ENCODE assay signal across 8 cellular contexts in the genomic region with DNA sequence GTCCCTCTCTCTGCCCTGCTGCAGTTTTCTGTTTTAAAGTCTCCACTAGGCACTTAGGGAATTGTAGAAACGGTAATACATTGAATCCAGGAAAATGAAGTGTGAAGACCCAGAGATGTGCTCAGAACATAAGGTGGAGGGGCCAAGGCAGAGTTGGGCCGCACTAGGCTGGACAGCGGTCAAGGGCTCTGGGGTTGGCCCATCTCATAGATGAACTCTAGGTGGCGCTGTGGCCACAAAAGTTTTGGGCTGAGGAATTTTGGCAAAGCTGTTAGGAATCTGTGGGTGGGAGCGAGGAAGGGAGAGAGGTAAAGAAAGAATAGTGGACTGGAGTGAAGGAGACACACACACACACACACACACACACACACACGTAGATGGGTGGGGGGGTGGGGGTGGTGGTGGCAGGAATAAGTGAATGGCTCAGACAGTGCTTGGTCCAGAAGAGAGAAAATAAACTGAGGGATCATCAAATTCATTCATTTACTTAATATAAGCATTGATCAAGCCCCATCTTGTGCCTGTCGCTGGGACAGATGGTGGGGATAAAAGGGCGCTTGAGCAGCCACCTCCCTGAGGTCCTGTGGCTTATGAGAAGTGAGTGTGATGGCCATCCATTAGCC.
DNase-seq lines count a peak whose midpoint lies in the region; ATAC-seq and TF ChIP-seq lines count a peak whose summit lies in the region.

No MANE protein-coding gene starts in this region.

- ATAC-seq in HG03175 (IDR thresholded peaks at IDR 0.05; ENCODE audit: unreplicated experiment), result no peak
- no peak for ATAC-seq in HG02571 (IDR thresholded peaks at IDR 0.05; ENCODE audit: unreplicated experiment)
- ATAC-seq in T-helper 17 cell, result no peak

- H3K4me1 Mint-ChIP-seq in T-helper 17 cell, result no peaks in the 10 kb centered on the region

- peak; percentile 68 for TF ChIP-seq CTCF in GM12872 (IDR thresholded peaks at IDR 0.05; ENCODE audit: insufficient read depth, low read depth, low read length)

- H3K27me3 Mint-ChIP-seq in T-helper 17 cell, result peaks cover 41% of the 10 kb centered on the region

- DNase-seq in NCI-H226, result peak; percentile 35
- peak; percentile 26 for DNase-seq in dedifferentiated amniotic fluid mesenchymal stem cell (ENCODE audit: extremely low spot score)
- DNase-seq in lung microvascular endothelial cell (ENCODE audit: low read depth in 2 of 2), result peak; percentile 51 to 71
- DNase-seq in NCI-H2081 treated with DMSO at 0.1 percent for 48 hours (lab: John Stamatoyannopoulos, UW), result no peak
- no peak for DNase-seq in T-helper 17 cell

- no peak overlapping the region for H3K4me3 Mint-ChIP-seq in T-helper 17 cell

- H3K27ac Mint-ChIP-seq in T-helper 17 cell, result no peak overlapping the region

- no peaks in the 10 kb centered on the region for H3K9me3 ChIP-seq in T-helper 17 cell (ENCODE audit: control insufficient read depth, low read length, poor library complexity, severe bottlenecking)

- no peaks in the 10 kb centered on the region for H3K36me3 Mint-ChIP-seq in T-helper 17 cell (ENCODE audit: low read depth)

Comparison
In these comparisons a context has a peak if more than half of its experiments do, and no peak if none do; other contexts are left out.
1. DNase-seq: peak in NCI-H226 (single experiment), dedifferentiated amniotic fluid mesenchymal stem cell (single experiment) and lung microvascular endothelial cell (2 of 2); none in NCI-H2081 treated with DMSO at 0.1 percent for 48 hours (single experiment) and T-helper 17 cell (0 of 3).